ENCODE assay signal across 13 cellular contexts in the genomic region with DNA sequence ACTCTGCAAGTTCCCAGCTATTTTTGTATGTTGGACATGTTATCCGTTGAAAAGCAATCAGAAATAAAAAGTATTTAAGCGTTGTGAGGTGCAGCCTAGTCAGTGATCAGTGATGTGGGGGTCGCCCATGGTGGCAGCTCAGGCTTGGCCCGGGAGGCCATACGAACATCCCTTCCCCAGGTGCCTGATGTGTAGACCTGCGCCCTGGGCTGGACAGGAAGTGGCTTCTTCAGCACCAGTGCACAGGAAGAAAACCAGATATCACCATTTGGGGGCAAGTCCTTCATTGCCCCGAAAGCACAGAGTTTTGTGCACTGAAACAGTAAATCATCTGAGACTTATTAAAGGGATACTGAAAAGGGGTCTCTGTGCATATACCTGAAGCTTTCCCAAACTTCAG.
"Had no signal": no experiment of that assay in that cellular context is flagged by ENCODE, and none has a peak within 500 bp of the region (broad histone marks: within the 10 kb centered on the region; RNA-seq: fewer than 3 reads in every experiment).

No MANE protein-coding gene starts in this region.

- DNase-seq: activated CD4-positive, alpha-beta T cell treated with anti-CD3 and anti-CD28 coated beads for 4 hours; activated gamma-delta T cell treated with Interleukin-2 at 50 U/mL for 16 hours; activated T-cell treated with anti-CD3 and anti-CD28 coated beads, Interleukin-2, amount 50 U/mL, for 1 hour; colonic mucosa; esophagus squamous epithelium; foreskin fibroblast; left colon; naive B cell; small intestine; stimulated activated naive CD4-positive, alpha-beta T cell; upper lobe of left lung had no signal

- H3K4me1 ChIP-seq: colonic mucosa had no signal

- ATAC-seq: left colon had no signal

- H3K27me3 Mint-ChIP-seq: naive B cell had no signal

- H3K27me3 ChIP-seq: cardiac muscle cell, colonic mucosa, esophagus squamous epithelium, upper lobe of left lung had no signal

- H3K4me3 ChIP-seq: cardiac muscle cell, colonic mucosa, esophagus squamous epithelium, upper lobe of left lung had no signal

- H3K27ac ChIP-seq: cardiac muscle cell, colonic mucosa, esophagus squamous epithelium, upper lobe of left lung, VCaP had no signal

- H3K9me3 ChIP-seq: colonic mucosa, esophagus squamous epithelium, upper lobe of left lung had no signal

- H3K36me3 ChIP-seq: cardiac muscle cell, colonic mucosa, esophagus squamous epithelium, upper lobe of left lung had no signal

- FAIRE-seq: small intestine had no signal

- H3K9me3 Mint-ChIP-seq: naive B cell had no signal
